In the genomic region with DNA sequence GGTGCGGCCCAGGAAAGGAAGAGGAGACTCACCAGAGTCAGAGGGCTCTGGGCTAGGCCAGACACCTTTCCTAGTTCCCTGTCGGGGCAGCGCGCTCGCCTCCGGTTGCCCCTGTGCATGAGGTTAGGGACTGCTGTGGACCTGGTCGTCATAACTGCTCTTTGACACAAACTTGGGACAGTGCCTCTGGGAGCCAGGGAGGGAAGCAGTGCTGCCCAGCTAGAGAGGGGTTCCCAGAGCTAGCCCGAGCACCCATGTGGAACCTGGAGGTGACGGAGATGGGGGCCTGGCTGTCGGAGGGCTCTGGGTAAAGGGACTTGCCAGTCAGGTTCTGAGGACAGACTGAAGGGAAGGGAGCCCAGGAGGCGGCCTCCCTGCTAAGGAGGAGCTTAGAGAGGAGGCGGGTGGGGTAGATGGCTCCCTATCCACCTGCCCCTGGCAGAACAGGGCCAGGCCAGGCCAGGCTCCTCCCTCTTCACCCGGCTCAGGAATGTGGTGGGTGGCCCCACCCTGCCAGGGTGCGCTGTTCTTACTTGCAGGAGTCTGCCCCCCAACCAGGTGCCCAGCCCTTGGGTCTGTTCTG, we compare ENCODE assay signal across 1 cellular context.
TF ChIP-seq lines count a peak whose summit lies in the region.

No MANE protein-coding gene starts in this region.

TF ChIP-seq in H1, 55 proteins besides CTCF, POLR2A, EP300 and RAD21:
- TF ChIP-seq TBP (IDR thresholded peaks at IDR 0.05; ENCODE audit: low read depth, low read length) (no peak), SUZ12 (IDR thresholded peaks at IDR 0.05; ENCODE audit: low read length) (0 out of 2 replicates have a peak, but pooled peaks have one; percentile 16), GABPA (IDR thresholded peaks at IDR 0.05; ENCODE audit: borderline replicate concordance, insufficient read depth, low read length) (0 out of 2 replicates have a peak, but pooled peaks have one; percentile 28), CREB1 (IDR thresholded peaks at IDR 0.05) (0 out of 2 replicates have a peak, but pooled peaks have one; percentile 8)
